1 cellular context compared by ENCODE assay signal in genomic region chr3:156614642-156615511, GRCh38.
TF ChIP-seq lines count a peak whose summit lies in the region.

No MANE protein-coding gene starts in this region.

TF ChIP-seq in HepG2, 621 proteins besides CTCF, POLR2A, EP300 and RAD21:
- TF ChIP-seq ZSCAN25 (CRISPR knock-in tag; IDR thresholded peaks at IDR 0.05) (no peak), SKI (IDR thresholded peaks at IDR 0.05; ENCODE audit: partially characterized antibody) (no peak), CC2D1A (CRISPR knock-in tag; IDR thresholded peaks at IDR 0.05) (no peak), ZNF121 (CRISPR knock-in tag; IDR thresholded peaks at IDR 0.05) (no peak), ZFP36L1 (CRISPR knock-in tag; IDR thresholded peaks at IDR 0.05) (no peak), MLX (CRISPR knock-in tag; IDR thresholded peaks at IDR 0.05) (no peak), HOXA7 (CRISPR knock-in tag; IDR thresholded peaks at IDR 0.05) (no peak), SRSF9 (IDR thresholded peaks at IDR 0.05; ENCODE audit: borderline replicate concordance, insufficient read depth, low read depth, low read length, poor library complexity, severe bottlenecking) (no peak), ZNF770 (CRISPR knock-in tag; IDR thresholded peaks at IDR 0.05) (no peak), RAD51 (IDR thresholded peaks at IDR 0.05; ENCODE audit: borderline replicate concordance) (no peak), MTF2 (CRISPR knock-in tag; IDR thresholded peaks at IDR 0.05; ENCODE audit: borderline replicate concordance) (no peak)
